Comparison of ENCODE assay signal across 9 cellular contexts in genomic region chr7:36473454-36474282, GRCh38.
DNase-seq lines count a peak whose midpoint lies in the region; ATAC-seq, FAIRE-seq and TF ChIP-seq lines count a peak whose summit lies in the region.
"Had no signal": no experiment of that assay in that cellular context is flagged by ENCODE, and none has a peak within 500 bp of the region (broad histone marks: within the 10 kb centered on the region; RNA-seq: fewer than 3 reads in every experiment).

No MANE protein-coding gene starts in this region.

- peak; percentile 87 for TF ChIP-seq RAD21 in Ishikawa (IDR thresholded peaks at IDR 0.05; ENCODE audit: low read depth)

- H3K4me1 ChIP-seq in pancreas, result no peaks in the 10 kb centered on the region

- ATAC-seq in esophagus mucosa (peak; percentile 71), pancreas (peak; percentile 62 to 74 (median 72))
- ATAC-seq: CD8-positive, alpha-beta T cell had no signal

- no peak for FAIRE-seq in pancreas (lab: Jason Lieb, UNC)

- H3K36me3 ChIP-seq in SK-N-MC (ENCODE audit: insufficient read depth, low read length) (no peaks in the 10 kb centered on the region), pancreas (no peaks in the 10 kb centered on the region)

- H3K9me3 ChIP-seq in SK-N-MC (ENCODE audit: low read depth, low read length), result no peaks in the 10 kb centered on the region
- no peaks in the 10 kb centered on the region for H3K9me3 ChIP-seq in pancreas

- no peak overlapping the region for H3K4me3 ChIP-seq in SK-N-MC
- no peak overlapping the region for H3K4me3 ChIP-seq in pancreas

- no peaks in the 10 kb centered on the region for H3K27me3 ChIP-seq in pancreas

- intact Hi-C loops in pancreas (cut with DNase I), result loop anchor here in 1 of 3 donors (10.0 kb wide), 1 partner anchor 721 kb away; no protein-coding TSS in a partner anchor

- H3K9ac ChIP-seq in SK-N-MC (ENCODE audit: insufficient read length), result no peak overlapping the region

- peak in 3 of 4 donors; percentile 27 to 41 (median 28) for TF ChIP-seq CTCF in pancreas (IDR thresholded peaks at IDR 0.05)

- TF ChIP-seq EP300 in Ishikawa (IDR thresholded peaks at IDR 0.05; ENCODE audit: borderline replicate concordance), result no peak

- peak; percentile 32 to 54 for DNase-seq in NCI-H2081 (lab: John Stamatoyannopoulos, UW)
- DNase-seq in NCI-H2081 treated with DMSO at 0.1 percent for 48 hours (lab: John Stamatoyannopoulos, UW), result no peak
- peak; percentile 2 for DNase-seq in SK-N-MC (ENCODE audit: low read depth, low spot score)
- peak in 5 of 6 donors; percentile 30 to 70 (median 47) for DNase-seq in pancreas
- DNase-seq in NOMO-1 treated with dmso at 0.1 percent for 144 hours (lab: John Stamatoyannopoulos, UW; ENCODE audit: unreplicated experiment), result no peak
- no peak for DNase-seq in NCI-H2196 treated with DMSO at 0.1 percent for 48 hours (lab: John Stamatoyannopoulos, UW; ENCODE audit: unreplicated experiment)

- H3K27ac ChIP-seq in SK-N-MC, result no peak overlapping the region
- no peak overlapping the region for H3K27ac ChIP-seq in pancreas

- WGBS in pancreas, 2 donors, result 73 to 79% methylated on average over 12 of the region's 12 CpGs

TF ChIP-seq in Ishikawa, 13 proteins besides CTCF, POLR2A, EP300 and RAD21:
- TF ChIP-seq TEAD4 (IDR thresholded peaks at IDR 0.05) (no peak), USF1 (IDR thresholded peaks at IDR 0.05) (peak; percentile 32; the same call in 1 of the 2 replicates), REST (IDR thresholded peaks at IDR 0.05; ENCODE audit: low read depth) (no peak)

Comparison
In these comparisons a context has a peak if more than half of its experiments do, and no peak if none do; other contexts are left out.
1. DNase-seq: peak in NCI-H2081 (2 of 2), SK-N-MC (single experiment) and pancreas (5 of 6); none in NCI-H2081 treated with DMSO at 0.1 percent for 48 hours (single experiment), NOMO-1 treated with dmso at 0.1 percent for 144 hours (single experiment) and NCI-H2196 treated with DMSO at 0.1 percent for 48 hours (single experiment).